1 cellular context compared by ENCODE assay signal in genomic region chr4:139857021-139857420, GRCh38.
TF ChIP-seq lines count a peak whose summit lies in the region.

No MANE protein-coding gene starts in this region.

TF ChIP-seq in HepG2, 621 proteins besides CTCF, POLR2A, EP300 and RAD21 (continued from another document and continues in another):
- TF ChIP-seq ZNF280D (CRISPR knock-in tag; IDR thresholded peaks at IDR 0.05) (no peak), ZNF564 (CRISPR knock-in tag; IDR thresholded peaks at IDR 0.05) (no peak), KLF12 (CRISPR knock-in tag; IDR thresholded peaks at IDR 0.05; ENCODE audit: borderline replicate concordance) (peak; percentile 55; the same call in 1 of the 2 replicates), ZSCAN31 (CRISPR knock-in tag; IDR thresholded peaks at IDR 0.05; ENCODE audit: low read depth) (no peak), GZF1 (CRISPR knock-in tag; IDR thresholded peaks at IDR 0.05) (no peak), FOXJ3 (CRISPR knock-in tag; IDR thresholded peaks at IDR 0.05; ENCODE audit: borderline replicate concordance) (peak; percentile 66; the same call in 1 of the 2 replicates), SNAPC4 (CRISPR knock-in tag; IDR thresholded peaks at IDR 0.05) (no peak), ZHX2 (IDR thresholded peaks at IDR 0.05; ENCODE audit: low read depth) (no peak), ZHX2 (CRISPR knock-in tag; IDR thresholded peaks at IDR 0.05; ENCODE audit: borderline replicate concordance) (no peak), POLR2AphosphoS2 (IDR thresholded peaks at IDR 0.05; ENCODE audit: low read depth, low read length) (no peak), RELA (CRISPR knock-in tag; IDR thresholded peaks at IDR 0.05) (no peak), TERF1 (CRISPR knock-in tag; IDR thresholded peaks at IDR 0.05) (no peak), KDM5A (IDR thresholded peaks at IDR 0.05; ENCODE audit: borderline replicate concordance, low read length) (no peak), ATF7-NPFF (CRISPR knock-in tag; IDR thresholded peaks at IDR 0.05; ENCODE audit: low read depth) (no peak), CSRNP1 (CRISPR knock-in tag; IDR thresholded peaks at IDR 0.05) (no peak), ZNF800 (CRISPR knock-in tag; IDR thresholded peaks at IDR 0.05) (0 out of 2 replicates have a peak, but pooled peaks have one; percentile 44), PHF20 (CRISPR knock-in tag; IDR thresholded peaks at IDR 0.05) (no peak), ARID5B (CRISPR knock-in tag; IDR thresholded peaks at IDR 0.05) (peak; percentile 84), ZNF354B (CRISPR knock-in tag; IDR thresholded peaks at IDR 0.05) (no peak), ZNF362 (CRISPR knock-in tag; IDR thresholded peaks at IDR 0.05; ENCODE audit: borderline replicate concordance) (no peak; the same call in 1 of the 2 replicates), ZNF788 (CRISPR knock-in tag; IDR thresholded peaks at IDR 0.05; ENCODE audit: borderline replicate concordance) (no peak; the same call in 1 of the 2 replicates), RFXAP (CRISPR knock-in tag; IDR thresholded peaks at IDR 0.05; ENCODE audit: borderline replicate concordance) (peak; percentile 45; the same call in 1 of the 2 replicates)
